Comparison of ENCODE assay signal across 8 cellular contexts in the genomic region with DNA sequence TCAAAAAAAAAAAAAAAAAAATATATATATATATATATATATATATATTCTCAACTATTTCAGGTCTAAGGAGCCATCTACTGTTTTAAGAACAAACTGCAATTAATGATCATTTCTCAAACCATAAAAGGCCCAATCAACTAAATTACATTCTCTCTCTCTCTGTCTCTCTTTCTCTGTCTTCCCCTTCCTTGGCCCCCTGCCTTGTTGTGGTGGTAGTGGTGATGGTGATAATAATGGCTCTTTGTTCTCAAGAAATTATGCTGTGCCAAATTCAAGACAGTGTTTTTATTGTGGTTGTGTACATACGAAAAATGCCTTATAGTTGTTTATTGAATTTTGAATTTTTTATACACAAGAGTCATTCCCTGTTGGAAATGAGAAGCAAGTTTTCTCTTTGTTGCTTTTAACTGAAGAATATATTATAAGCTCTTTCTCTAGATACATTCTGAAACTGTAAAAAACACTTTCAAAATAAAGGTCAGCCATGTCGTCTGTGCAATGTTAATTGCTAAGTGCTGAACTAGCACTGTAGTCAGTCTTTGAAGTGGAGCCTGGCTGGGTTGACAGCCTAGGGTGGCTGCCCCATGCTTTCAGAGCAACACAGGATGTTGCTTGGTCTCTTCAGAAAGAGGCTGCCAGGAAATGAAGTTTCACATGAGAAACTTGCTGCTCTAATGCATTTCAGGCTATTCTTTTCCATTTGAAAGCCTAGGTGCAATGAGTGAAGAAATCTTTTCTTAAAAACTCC.
DNase-seq lines count a peak whose midpoint lies in the region; ATAC-seq and TF ChIP-seq lines count a peak whose summit lies in the region.

No MANE protein-coding gene starts in this region.

- no peak overlapping the region for H3K4me3 ChIP-seq in neutrophil (ENCODE audit: low read depth in 1 of 2, low read length in 1 of 2)
- no peak overlapping the region for H3K4me3 ChIP-seq in heart right ventricle

- H3K4me1 ChIP-seq in neutrophil (ENCODE audit: control insufficient read depth in 1 of 2, insufficient read depth in 1 of 2, low read depth in 1 of 2, low read length in 1 of 2) = peaks cover 34 to 41% of the 10 kb centered on the region in 2 experiments
- H3K4me1 ChIP-seq in heart right ventricle = peaks cover 0 to 44% (median 0%) of the 10 kb centered on the region in 9 donors

- H3K27me3 Mint-ChIP-seq in activated T-helper 1 cell treated with anti-CD3 and anti-CD28 coated beads, Interleukin-12 subunit alpha, Interleukin-12 subunit beta, Interleukin-2, Interleukin-4 antibody, amounts not matched to agents 30 ng/mL and 10 ng/mL and 1 ng/mL, durations not matched to agents 14 hours and 24 hours and 36 hours (ENCODE audit: insufficient read depth) = no peaks in the 10 kb centered on the region

- H3K9me3 ChIP-seq in neutrophil = peaks cover 6% of the 10 kb centered on the region
- H3K9me3 ChIP-seq in heart right ventricle = peaks cover 0 to 19% (median 9%) of the 10 kb centered on the region in 11 donors

- H3K36me3 ChIP-seq in neutrophil (no peaks in the 10 kb centered on the region), heart right ventricle (no peaks in the 10 kb centered on the region)

- H3K36me3 Mint-ChIP-seq in activated T-helper 1 cell treated with anti-CD3 and anti-CD28 coated beads, Interleukin-12 subunit alpha, Interleukin-12 subunit beta, Interleukin-2, Interleukin-4 antibody, amounts not matched to agents 30 ng/mL and 10 ng/mL and 1 ng/mL, durations not matched to agents 14 hours and 24 hours and 36 hours (ENCODE audit: low read depth) = peaks cover 16% of the 10 kb centered on the region

- peak overlapping the region; percentile 91 for H3K27ac Mint-ChIP-seq in activated T-helper 1 cell treated with anti-CD3 and anti-CD28 coated beads, Interleukin-12 subunit alpha, Interleukin-12 subunit beta, Interleukin-2, Interleukin-4 antibody, amounts not matched to agents 30 ng/mL and 10 ng/mL and 1 ng/mL, durations not matched to agents 14 hours and 24 hours and 36 hours

- H3K27me3 ChIP-seq in neutrophil = no peaks in the 10 kb centered on the region
- no peaks in the 10 kb centered on the region for H3K27me3 ChIP-seq in heart right ventricle

- peak overlapping the region; percentile 67 for H3K4me3 Mint-ChIP-seq in activated T-helper 1 cell treated with anti-CD3 and anti-CD28 coated beads, Interleukin-12 subunit alpha, Interleukin-12 subunit beta, Interleukin-2, Interleukin-4 antibody, amounts not matched to agents 30 ng/mL and 10 ng/mL and 1 ng/mL, durations not matched to agents 14 hours and 24 hours and 36 hours

- 54 to 55% methylated on average over 2 of the region's 2 CpGs for WGBS in heart right ventricle, 2 donors

- ATAC-seq in GM19467 (IDR thresholded peaks at IDR 0.05; ENCODE audit: unreplicated experiment) = peak; percentile 99
- ATAC-seq in HG03565 (IDR thresholded peaks at IDR 0.05; ENCODE audit: unreplicated experiment) = peak; percentile 96
- ATAC-seq in heart right ventricle = no peak

- peaks cover 53% of the 10 kb centered on the region for H3K4me1 Mint-ChIP-seq in activated T-helper 1 cell treated with anti-CD3 and anti-CD28 coated beads, Interleukin-12 subunit alpha, Interleukin-12 subunit beta, Interleukin-2, Interleukin-4 antibody, amounts not matched to agents 30 ng/mL and 10 ng/mL and 1 ng/mL, durations not matched to agents 14 hours and 24 hours and 36 hours (ENCODE audit: low read depth)

- peak; percentile 65 for DNase-seq in activated T-helper 1 cell treated with anti-CD3 and anti-CD28 coated beads, Interleukin-12 subunit alpha, Interleukin-12 subunit beta, Interleukin-2, Interleukin-4 antibody, amounts not matched to agents 30 ng/mL and 10 ng/mL and 1 ng/mL, durations not matched to agents 14 hours and 24 hours and 36 hours (ENCODE audit: low spot score)
- DNase-seq in NCI-H2081 treated with DMSO at 0.1 percent for 48 hours (lab: John Stamatoyannopoulos, UW) = no peak
- no peak for DNase-seq in DMS 273 treated with DMSO at 0.1 percent for 48 hours (lab: John Stamatoyannopoulos, UW)
- no peak for DNase-seq in heart right ventricle

- TF ChIP-seq CTCF in C4-2B (conservative IDR thresholded peaks at IDR 0.05) (peak; percentile 15), neutrophil (IDR thresholded peaks at IDR 0.05) (no peak), heart right ventricle (IDR thresholded peaks at IDR 0.05) (peak in 1 of 9 donors; percentile 8)

- intact Hi-C loops in activated T-helper 1 cell treated with anti-CD3 and anti-CD28 coated beads, Interleukin-12 subunit alpha, Interleukin-12 subunit beta, Interleukin-2, Interleukin-4 antibody, amounts not matched to agents 30 ng/mL and 10 ng/mL and 1 ng/mL, durations not matched to agents 14 hours and 24 hours and 36 hours (cut with micrococcal nuclease) = loop anchor here (1.0 to 5.0 kb wide), 6 partner anchors 8 to 328 kb away; no protein-coding TSS in a partner anchor
- intact Hi-C loops in heart right ventricle (cut with DNase I) = no loop called here

- H3K27ac ChIP-seq in C4-2B (no peak overlapping the region), neutrophil (peak overlapping the region; percentile 57), heart right ventricle (peak overlapping the region in 1 of 10 donors; percentile 75)

- peaks cover 31% of the 10 kb centered on the region for H3K9me3 Mint-ChIP-seq in activated T-helper 1 cell treated with anti-CD3 and anti-CD28 coated beads, Interleukin-12 subunit alpha, Interleukin-12 subunit beta, Interleukin-2, Interleukin-4 antibody, amounts not matched to agents 30 ng/mL and 10 ng/mL and 1 ng/mL, durations not matched to agents 14 hours and 24 hours and 36 hours

Comparison
In these comparisons a context has a peak if more than half of its experiments do, and no peak if none do; other contexts are left out.
1. ATAC-seq: peak in GM19467 (single experiment) and HG03565 (single experiment); none in heart right ventricle (0 of 8).